ENCODE assay signal across 8 cellular contexts in genomic region chr6:143901885-143902708, GRCh38. TPM values are rescaled to one million over a fixed set of nuclear protein-coding genes. Genes with fewer than 3 reads are reported as not detected.
DNase-seq lines count a peak whose midpoint lies in the region; ATAC-seq and TF ChIP-seq lines count a peak whose summit lies in the region.

No MANE protein-coding gene starts in this region.

- H3K79me2 ChIP-seq in smooth muscle cell (ENCODE audit: low read depth) (no peaks in the 10 kb centered on the region), Karpas-422 (ENCODE audit: low read length) (no peaks in the 10 kb centered on the region)

- no peaks in the 10 kb centered on the region for H3K4me1 ChIP-seq in smooth muscle cell (ENCODE audit: low read depth)
- H3K4me1 ChIP-seq in Karpas-422 (ENCODE audit: low read length) = no peaks in the 10 kb centered on the region
- peaks cover 4% of the 10 kb centered on the region; the same call in 1 of the 2 replicates for H3K4me1 ChIP-seq in SJCRH30

- no peak for TF ChIP-seq CTCF in smooth muscle cell (IDR thresholded peaks at IDR 0.05; ENCODE audit: borderline replicate concordance, insufficient read depth, poor library complexity, severe bottlenecking)

- H3K27me3 ChIP-seq in smooth muscle cell (ENCODE audit: low read depth) (no peaks in the 10 kb centered on the region), Karpas-422 (ENCODE audit: low read length) (no peaks in the 10 kb centered on the region), SJCRH30 (no peaks in the 10 kb centered on the region)

- H3F3A ChIP-seq in smooth muscle cell (ENCODE audit: low read depth) = no peaks in the 10 kb centered on the region

- H3K9me3 ChIP-seq in smooth muscle cell (replicated peaks; ENCODE audit: low read depth) (no peaks in the 10 kb centered on the region), Karpas-422 (ENCODE audit: low read length) (no peaks in the 10 kb centered on the region), SJCRH30 (replicated peaks) (no peaks in the 10 kb centered on the region; the same call in 1 of the 2 replicates)

- DNase-seq in GM19240 (ENCODE audit: insufficient read length, low spot score) = peak; percentile 20
- DNase-seq in dermis blood vessel endothelial cell = peak; percentile 28
- no peak for DNase-seq in smooth muscle cell (lab: John Stamatoyannopoulos, UW; ENCODE audit: unreplicated experiment)
- no peak for DNase-seq in Karpas-422
- DNase-seq in NCI-H1436 treated with DMSO at 0.1 percent for 48 hours (lab: John Stamatoyannopoulos, UW) = no peak
- no peak for DNase-seq in SJCRH30
- no peak for DNase-seq in HPDE6-E6E7 (ENCODE audit: extremely low spot score)

- peak overlapping the region; percentile 31 for H3K4me2 ChIP-seq in smooth muscle cell
- no peak overlapping the region for H3K4me2 ChIP-seq in Karpas-422 (ENCODE audit: low read depth, low read length, poor library complexity, severe bottlenecking)

- ATAC-seq in HG02938 (IDR thresholded peaks at IDR 0.05; ENCODE audit: unreplicated experiment) = peak; percentile 98

- H2AFZ ChIP-seq in smooth muscle cell (ENCODE audit: low read depth) = peak overlapping the region; percentile 76
- no peak overlapping the region for H2AFZ ChIP-seq in Karpas-422 (ENCODE audit: low read length)

- 61% methylated on average over 6 of the region's 6 CpGs for WGBS in smooth muscle cell (ENCODE audit: low lambda C conversion rate)

- H4K20me1 ChIP-seq in smooth muscle cell (ENCODE audit: low read depth) (no peaks in the 10 kb centered on the region), Karpas-422 (ENCODE audit: insufficient read depth, low read depth, low read length) (no peaks in the 10 kb centered on the region)

- H3K9ac ChIP-seq in smooth muscle cell (ENCODE audit: low read depth) (no peak overlapping the region), Karpas-422 (ENCODE audit: low read length) (no peak overlapping the region)

- H3K27ac ChIP-seq in smooth muscle cell (ENCODE audit: low read depth) (peak overlapping the region; percentile 8), Karpas-422 (ENCODE audit: low read length) (no peak overlapping the region), SJCRH30 (no peak overlapping the region)

- H3K4me3 ChIP-seq in smooth muscle cell = no peak overlapping the region
- H3K4me3 ChIP-seq in Karpas-422 (ENCODE audit: low read length) = no peak overlapping the region
- H3K4me3 ChIP-seq in SJCRH30 = no peak overlapping the region

- H3K9me2 ChIP-seq in Karpas-422 (replicated peaks; ENCODE audit: insufficient read depth, low read length) = no peaks in the 10 kb centered on the region

- H3K36me3 ChIP-seq in smooth muscle cell (ENCODE audit: low read depth) (no peaks in the 10 kb centered on the region), Karpas-422 (ENCODE audit: insufficient read depth, low read length) (no peaks in the 10 kb centered on the region), SJCRH30 (no peaks in the 10 kb centered on the region)

RNA-seq across cellular contexts. Expression of gene ZC2HC1B, which starts 37.8 kb away (rescaled TPM):
- not detected in 2 replicates for total RNA-seq in dermis blood vessel endothelial cell
- total RNA-seq in smooth muscle cell = not detected in 2 replicates
- polyA plus RNA-seq in smooth muscle cell = not detected in 2 replicates
- total RNA-seq in Karpas-422 (2014; rRNA removed; shearing (Covaris generic); ENCODE audit: low replicate concordance) = not detected in 2 replicates
- not detected in 2 replicates for total RNA-seq in SJCRH30 (2014; rRNA removed; shearing (Covaris generic))

RNA-seq across cellular contexts. Expression of gene LTV1, which starts 59.0 kb away (rescaled TPM):
- total RNA-seq in dermis blood vessel endothelial cell (17.0 and 30.2 TPM in 2 replicates), smooth muscle cell (17.1 and 17.4 TPM in 2 replicates)
- polyA plus RNA-seq in smooth muscle cell = 15.4 and 22.5 TPM in 2 replicates
- 19.4 and 24.1 TPM in 2 replicates for total RNA-seq in Karpas-422 (2014; rRNA removed; shearing (Covaris generic); ENCODE audit: low replicate concordance)
- total RNA-seq in SJCRH30 (2014; rRNA removed; shearing (Covaris generic)) = 40.6 and 44.8 TPM in 2 replicates

Comparison
In these comparisons a context has a peak if more than half of its experiments do, and no peak if none do; other contexts are left out.
1. DNase-seq: peak in GM19240 (single experiment) and dermis blood vessel endothelial cell (single experiment); none in smooth muscle cell (single experiment), Karpas-422 (single experiment), NCI-H1436 treated with DMSO at 0.1 percent for 48 hours (single experiment), SJCRH30 (0 of 2) and HPDE6-E6E7 (single experiment).